22 cellular contexts compared by ENCODE assay signal in genomic region chr11:106603971-106604370, GRCh38.
DNase-seq lines count a peak whose midpoint lies in the region; FAIRE-seq and TF ChIP-seq lines count a peak whose summit lies in the region.
"Had no signal": no experiment of that assay in that cellular context is flagged by ENCODE, and none has a peak within 500 bp of the region (broad histone marks: within the 10 kb centered on the region; RNA-seq: fewer than 3 reads in every experiment).

No MANE protein-coding gene starts in this region.

- H3K4ac ChIP-seq in mesendoderm (ENCODE audit: low read depth, low read length), result no peak overlapping the region

- no peak overlapping the region for H3K9ac ChIP-seq in mesendoderm (ENCODE audit: low read length)
- H3K9ac ChIP-seq: BLaER1 treated with 17β-estradiol and CSF1 and Interleukin-3, amounts not matched to agents 10 nM and 100 nM; KMS-11 had no signal

- TF ChIP-seq CTCF in fibroblast of mammary gland (conservative IDR thresholded peaks at IDR 0.05; ENCODE audit: control insufficient read depth, insufficient read depth, low read depth, low read length), result no peak

- DNase-seq in DMS 273 (lab: John Stamatoyannopoulos, UW; ENCODE audit: unreplicated experiment) (peak; percentile 7), DMS 273 treated with DMSO at 0.1 percent for 48 hours (lab: John Stamatoyannopoulos, UW) (no peak), fibroblast of mammary gland (ENCODE audit: low read depth) (peak; percentile 17), mesendoderm (peak; percentile 32), midbrain (lab: John Stamatoyannopoulos, UW) (no peak), H54 (ENCODE audit: insufficient read length, low spot score) (no peak), GF-D8 (lab: John Stamatoyannopoulos, UW) (no peak)
- no peak for DNase-seq in activated CD8-positive, alpha-beta memory T cell treated with anti-CD3 and anti-CD28 coated beads, Interleukin-2, amount 50 U/mL, for 4 hours
- DNase-seq: ACHN; Calu3; CD4-positive, CD25-positive, alpha-beta regulatory T cell; DMS153; DMS79 treated with DMSO at 0.1 percent for 48 hours; EL had no signal

- no CpG with 5 or more reads among the region's 5 CpGs for WGBS in mesendoderm (ENCODE audit: extremely low coverage, insufficient coverage, low lambda C conversion rate)

- H4K5ac ChIP-seq in mesendoderm (ENCODE audit: low read length), result no peak overlapping the region

- no peaks in the 10 kb centered on the region for H3K79me2 ChIP-seq in mesendoderm (ENCODE audit: control insufficient read depth, insufficient read depth, low read length)

- no peak for TF ChIP-seq POLR2A in H54 (IDR thresholded peaks at IDR 0.05; ENCODE audit: low read depth, low read length)

- no peak overlapping the region for H3K4me2 ChIP-seq in mesendoderm (ENCODE audit: low read length)
- H3K4me2 ChIP-seq: BLaER1 treated with 17β-estradiol and CSF1 and Interleukin-3, amounts not matched to agents 10 nM and 100 nM; KMS-11 had no signal

- H3K79me1 ChIP-seq in mesendoderm (ENCODE audit: low read length), result no peaks in the 10 kb centered on the region

- no peaks in the 10 kb centered on the region for H3K4me1 ChIP-seq in mesendoderm (ENCODE audit: control insufficient read depth, low read depth, low read length)
- H3K4me1 ChIP-seq: BLaER1 treated with 17β-estradiol and CSF1 and Interleukin-3, amounts not matched to agents 10 nM and 100 nM; HAP-1 had no signal

- no peak overlapping the region for H2BK15ac ChIP-seq in mesendoderm (replicated peaks; ENCODE audit: low read depth)

- H3K27me3 ChIP-seq in mesendoderm (ENCODE audit: insufficient read depth, low read length, poor library complexity), result no peaks in the 10 kb centered on the region
- H3K27me3 ChIP-seq: BLaER1 treated with 17β-estradiol and CSF1 and Interleukin-3, amounts not matched to agents 10 nM and 100 nM had no signal

- H2BK5ac ChIP-seq in mesendoderm (ENCODE audit: low read length), result no peak overlapping the region

- H2BK120ac ChIP-seq in mesendoderm (ENCODE audit: low read depth, low read length), result no peak overlapping the region

- no peak overlapping the region for H2AK5ac ChIP-seq in mesendoderm (ENCODE audit: low read length)

- no peak overlapping the region for H3K56ac ChIP-seq in mesendoderm (ENCODE audit: low read length)

- H3K27ac ChIP-seq in mesendoderm (ENCODE audit: low read depth, low read length), result no peak overlapping the region
- H3K27ac ChIP-seq: 22Rv1; BLaER1 treated with 17β-estradiol and CSF1 and Interleukin-3, amounts not matched to agents 10 nM and 100 nM; KMS-11 had no signal

- H3K4me3 ChIP-seq in fibroblast of mammary gland (ENCODE audit: control insufficient read depth, low read depth, low read length) (no peak overlapping the region), mesendoderm (ENCODE audit: low read length) (no peak overlapping the region)
- H3K4me3 ChIP-seq: BLaER1 treated with 17β-estradiol and CSF1 and Interleukin-3, amounts not matched to agents 10 nM and 100 nM; HAP-1 had no signal

- H4K8ac ChIP-seq in mesendoderm (ENCODE audit: low read depth, low read length), result no peak overlapping the region

- no peak for FAIRE-seq in H54 (lab: Jason Lieb, UNC)
- FAIRE-seq: G401.6, GM12892, HepG2, HTR-8/SVneo had no signal

- no peak overlapping the region for H3K18ac ChIP-seq in mesendoderm (ENCODE audit: low read length)

- no peaks in the 10 kb centered on the region for H3K36me3 ChIP-seq in mesendoderm (ENCODE audit: control insufficient read depth, insufficient read depth, low read length)
- H3K36me3 ChIP-seq: BLaER1 treated with 17β-estradiol and CSF1 and Interleukin-3, amounts not matched to agents 10 nM and 100 nM; HAP-1 had no signal

- H3K23ac ChIP-seq in mesendoderm (ENCODE audit: low read length), result no peak overlapping the region

Comparison
In these comparisons a context has a peak if more than half of its experiments do, and no peak if none do; other contexts are left out.
1. DNase-seq: peak in DMS 273 (single experiment), fibroblast of mammary gland (single experiment) and mesendoderm (single experiment); none in DMS 273 treated with DMSO at 0.1 percent for 48 hours (single experiment), midbrain (single experiment), activated CD8-positive, alpha-beta memory T cell treated with anti-CD3 and anti-CD28 coated beads, Interleukin-2, amount 50 U/mL, for 4 hours (single experiment), H54 (single experiment) and GF-D8 (single experiment).